ENCODE assay signal across 15 cellular contexts in the genomic region with DNA sequence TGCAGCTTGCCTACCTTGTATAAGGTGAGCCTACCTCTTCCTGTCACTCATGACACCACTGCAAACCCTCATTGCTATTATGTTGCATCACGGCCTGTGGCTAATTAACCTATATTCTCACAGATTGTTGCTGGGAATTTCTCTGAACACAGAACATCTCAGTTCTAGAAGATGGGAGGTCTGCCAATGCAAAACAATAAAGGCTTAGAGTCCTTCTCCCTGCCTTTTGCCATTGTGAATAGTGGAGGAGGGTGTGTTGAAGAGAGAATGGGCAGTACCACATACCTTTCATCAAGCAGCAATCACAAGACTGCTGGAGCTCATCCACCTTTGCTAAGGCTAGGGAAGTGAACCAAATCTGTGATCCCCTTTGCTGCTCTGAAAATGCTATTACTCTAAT. TPM values are rescaled to one million over a fixed set of nuclear protein-coding genes. Genes with fewer than 3 reads are reported as not detected.
DNase-seq lines count a peak whose midpoint lies in the region; ATAC-seq and TF ChIP-seq lines count a peak whose summit lies in the region.
"Had no signal": no experiment of that assay in that cellular context is flagged by ENCODE, and none has a peak within 500 bp of the region (broad histone marks: within the 10 kb centered on the region; RNA-seq: fewer than 3 reads in every experiment).

No MANE protein-coding gene starts in this region.

- no peaks in the 10 kb centered on the region for H3K36me3 ChIP-seq in kidney epithelial cell (ENCODE audit: control insufficient read depth, insufficient read depth, low read length)

- TF ChIP-seq CTCF in kidney epithelial cell (IDR thresholded peaks at IDR 0.05; ENCODE audit: insufficient read depth, low read length, poor library complexity, severe bottlenecking) = no peak

- H3K27ac ChIP-seq in caudate nucleus (ENCODE audit: low read depth, low read length) (peak overlapping the region; percentile 81), temporal lobe (ENCODE audit: low read depth, low read length) (peak overlapping the region; percentile 78)
- H3K27ac ChIP-seq: 22Rv1, parathyroid adenoma had no signal

- DNase-seq in NCI-H1417 (lab: John Stamatoyannopoulos, UW) (peak in 2 of 3 experiments; percentile 15 to 53), NCI-H1417 treated with DMSO at 0.1 percent for 48 hours (lab: John Stamatoyannopoulos, UW) (no peak), caudate nucleus (lab: John Stamatoyannopoulos, UW) (peak in 27 of 61 donors; percentile 27 to 73 (median 44)), kidney epithelial cell (ENCODE audit: low read depth) (peak; percentile 26), T-helper 1 cell (no peak)
- DNase-seq: activated CD4-positive, alpha-beta memory T cell treated with anti-CD3 and anti-CD28 coated beads, Interleukin-2, amount 10 ng/mL, durations not matched to agents 7 days and 5 days; activated gamma-delta T cell; DMS153; NCI-H187; stimulated activated CD4-positive, alpha-beta T cell treated with anti-CD3 and anti-CD28 coated beads, Interleukin-4, amount 100 ng/mL, for 24 hours had no signal

- no peak overlapping the region for H3K4me3 ChIP-seq in kidney epithelial cell (ENCODE audit: low read depth, low read length)

- H3K27me3 ChIP-seq in kidney epithelial cell (ENCODE audit: control insufficient read depth, insufficient read depth, low read length) = no peaks in the 10 kb centered on the region

- ATAC-seq in GM18867 (IDR thresholded peaks at IDR 0.05; ENCODE audit: unreplicated experiment) = no peak
- no peak for ATAC-seq in GM21515 (IDR thresholded peaks at IDR 0.05; ENCODE audit: unreplicated experiment)

RNA-seq across cellular contexts. Expression of a gene that starts 34.4 kb away (rescaled TPM):
- total RNA-seq in kidney epithelial cell (5.8 and 11.1 TPM in 2 replicates), temporal lobe (8.1 TPM)

Comparison
In these comparisons a context has a peak if more than half of its experiments do, and no peak if none do; other contexts are left out.
1. DNase-seq: peak in NCI-H1417 (2 of 3) and kidney epithelial cell (single experiment); none in NCI-H1417 treated with DMSO at 0.1 percent for 48 hours (single experiment) and T-helper 1 cell (0 of 5).